In genomic region chr13:94119360-94119936, GRCh38 we compare ENCODE assay signal across 1 cellular context.
TF ChIP-seq lines count a peak whose summit lies in the region.

No MANE protein-coding gene starts in this region.

TF ChIP-seq in HepG2, 621 proteins besides CTCF, POLR2A, EP300 and RAD21 (continued from another document and continues in another):
- TF ChIP-seq AFF4 (CRISPR knock-in tag; IDR thresholded peaks at IDR 0.05) (no peak), ZNF570 (CRISPR knock-in tag; IDR thresholded peaks at IDR 0.05; ENCODE audit: borderline replicate concordance) (no peak), NBN (conservative IDR thresholded peaks at IDR 0.05) (no peak), HCFC1 (IDR thresholded peaks at IDR 0.05; ENCODE audit: low read depth, low read length) (no peak), ZNF550 (CRISPR knock-in tag; IDR thresholded peaks at IDR 0.05; ENCODE audit: borderline replicate concordance) (no peak), SUZ12 (IDR thresholded peaks at IDR 0.05; ENCODE audit: low read depth, low read length) (no peak), KAT8 (CRISPR knock-in tag; IDR thresholded peaks at IDR 0.05) (peak; percentile 66; the same call in 1 of the 2 replicates), ZNF530 (CRISPR knock-in tag; IDR thresholded peaks at IDR 0.05; ENCODE audit: low read depth) (no peak), ZNF562 (CRISPR knock-in tag; IDR thresholded peaks at IDR 0.05; ENCODE audit: borderline replicate concordance) (no peak), ZSCAN12 (CRISPR knock-in tag; IDR thresholded peaks at IDR 0.05) (no peak), CREB1 (IDR thresholded peaks at IDR 0.05) (no peak), CREB1 (CRISPR knock-in tag; IDR thresholded peaks at IDR 0.05) (0 out of 2 replicates have a peak, but pooled peaks have one; percentile 10), ZNF567 (CRISPR knock-in tag; IDR thresholded peaks at IDR 0.05; ENCODE audit: borderline replicate concordance) (no peak), NR1H2 (CRISPR knock-in tag; IDR thresholded peaks at IDR 0.05; ENCODE audit: borderline replicate concordance, low read depth) (no peak), MYC (CRISPR knock-in tag; IDR thresholded peaks at IDR 0.05; ENCODE audit: borderline replicate concordance) (no peak), MXD4 (CRISPR knock-in tag; IDR thresholded peaks at IDR 0.05) (no peak), AKAP8 (CRISPR knock-in tag; IDR thresholded peaks at IDR 0.05) (no peak), NFRKB (IDR thresholded peaks at IDR 0.05) (no peak), MAF1 (CRISPR knock-in tag; IDR thresholded peaks at IDR 0.05; ENCODE audit: borderline replicate concordance) (no peak), ELF3 (CRISPR knock-in tag; IDR thresholded peaks at IDR 0.05) (peak; percentile 43; the same call in 1 of the 2 replicates), ZNF512B (CRISPR knock-in tag; IDR thresholded peaks at IDR 0.05; ENCODE audit: borderline replicate concordance) (peak; percentile 56; the same call in 1 of the 2 replicates), ZNF207 (IDR thresholded peaks at IDR 0.05; ENCODE audit: borderline replicate concordance) (no peak), ZNF772 (CRISPR knock-in tag; IDR thresholded peaks at IDR 0.05) (peak; percentile 58; the same call in 1 of the 2 replicates), ONECUT2 (CRISPR knock-in tag; IDR thresholded peaks at IDR 0.05) (no peak), ZUFSP (CRISPR knock-in tag; IDR thresholded peaks at IDR 0.05; ENCODE audit: borderline replicate concordance) (no peak), BCL6 (CRISPR knock-in tag; IDR thresholded peaks at IDR 0.05) (peak; percentile 45; the same call in 1 of the 2 replicates), AKNA (CRISPR knock-in tag; IDR thresholded peaks at IDR 0.05; ENCODE audit: borderline replicate concordance) (no peak), SOX5 (CRISPR knock-in tag; IDR thresholded peaks at IDR 0.05; ENCODE audit: borderline replicate concordance) (peak; percentile 31; the same call in 1 of the 2 replicates), ZNF276 (CRISPR knock-in tag; IDR thresholded peaks at IDR 0.05; ENCODE audit: low read depth) (no peak), SAP130 (CRISPR knock-in tag; IDR thresholded peaks at IDR 0.05; ENCODE audit: low read depth) (peak; percentile 44), ZNF501 (CRISPR knock-in tag; IDR thresholded peaks at IDR 0.05) (peak; percentile 57; the same call in 1 of the 2 replicates), ZSCAN29 (CRISPR knock-in tag; conservative IDR thresholded peaks at IDR 0.05) (peak; percentile 98), TFDP1 (CRISPR knock-in tag; IDR thresholded peaks at IDR 0.05; ENCODE audit: borderline replicate concordance) (no peak), CEBPB (IDR thresholded peaks at IDR 0.05; ENCODE audit: borderline replicate concordance, low read depth, low read length) (peak; percentile 89), FOSL2 (CRISPR knock-in tag; IDR thresholded peaks at IDR 0.05) (peak; percentile 71), ZNF234 (CRISPR knock-in tag; conservative IDR thresholded peaks at IDR 0.05) (no peak), ZNF225 (CRISPR knock-in tag; IDR thresholded peaks at IDR 0.05) (no peak), ZNF768 (CRISPR knock-in tag; IDR thresholded peaks at IDR 0.05) (no peak), ELF4 (CRISPR knock-in tag; IDR thresholded peaks at IDR 0.05; ENCODE audit: borderline replicate concordance) (no peak), SP140L (CRISPR knock-in tag; IDR thresholded peaks at IDR 0.05; ENCODE audit: borderline replicate concordance) (no peak), POLR2AphosphoS2 (IDR thresholded peaks at IDR 0.05; ENCODE audit: low read depth, low read length) (no peak), KLF13 (CRISPR knock-in tag; IDR thresholded peaks at IDR 0.05) (no peak), ZNF576 (CRISPR knock-in tag; IDR thresholded peaks at IDR 0.05) (no peak), HNF1A (IDR thresholded peaks at IDR 0.05; ENCODE audit: low read depth) (peak; percentile 90), HNF1A (CRISPR knock-in tag; IDR thresholded peaks at IDR 0.05; ENCODE audit: borderline replicate concordance) (peak; percentile 96)
